In the genomic region with DNA sequence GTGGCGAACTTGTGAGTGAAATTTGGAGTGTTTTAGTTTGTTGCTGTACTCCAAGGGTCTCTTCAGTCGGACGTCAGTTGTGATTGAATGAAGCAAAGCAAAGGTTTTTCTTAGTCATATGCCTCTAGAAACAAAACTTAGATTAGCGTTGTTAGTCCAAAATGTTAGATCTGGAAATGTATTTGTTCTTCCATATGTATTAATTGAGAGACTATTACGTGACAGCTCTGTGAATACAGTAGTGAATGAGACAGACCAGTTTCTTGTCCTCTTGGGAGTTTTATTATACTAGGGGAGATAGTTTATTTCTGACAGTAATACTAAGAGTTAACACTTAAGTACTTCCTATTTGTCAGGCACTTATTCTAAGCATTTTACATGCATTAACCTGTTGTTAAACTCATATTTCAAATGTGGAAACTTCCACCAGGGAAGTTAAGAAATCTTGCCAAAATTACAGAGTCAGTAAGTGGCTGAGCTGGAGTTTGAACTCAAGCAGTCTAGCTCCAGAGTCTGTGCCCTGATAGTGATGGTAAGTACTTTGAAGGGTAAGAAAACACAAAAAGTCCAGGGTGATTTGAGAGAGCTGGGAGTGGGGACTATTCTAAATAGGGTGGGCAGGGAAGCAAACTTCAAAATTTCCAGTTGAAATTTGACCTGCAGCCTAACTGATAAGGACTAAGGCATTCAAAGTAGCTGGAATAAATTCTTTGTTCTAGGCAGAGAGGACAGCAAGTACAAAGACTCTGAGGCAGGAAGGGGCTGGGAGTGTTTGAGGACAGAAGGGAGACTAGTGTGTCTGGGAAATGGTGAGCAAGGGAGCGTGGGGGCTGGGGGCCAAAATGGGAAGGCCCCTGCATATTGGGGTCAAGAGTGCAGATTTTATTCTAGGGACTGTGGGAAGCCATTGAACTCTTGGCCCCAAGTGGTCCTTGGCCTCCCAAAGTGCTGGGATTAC, we compare ENCODE assay signal across 1 cellular context.
TF ChIP-seq lines count a peak whose summit lies in the region.

No MANE protein-coding gene starts in this region.

TF ChIP-seq in HCT116, 20 proteins besides CTCF, POLR2A, EP300 and RAD21 (continued from another document):
- TF ChIP-seq, protein P1, sequence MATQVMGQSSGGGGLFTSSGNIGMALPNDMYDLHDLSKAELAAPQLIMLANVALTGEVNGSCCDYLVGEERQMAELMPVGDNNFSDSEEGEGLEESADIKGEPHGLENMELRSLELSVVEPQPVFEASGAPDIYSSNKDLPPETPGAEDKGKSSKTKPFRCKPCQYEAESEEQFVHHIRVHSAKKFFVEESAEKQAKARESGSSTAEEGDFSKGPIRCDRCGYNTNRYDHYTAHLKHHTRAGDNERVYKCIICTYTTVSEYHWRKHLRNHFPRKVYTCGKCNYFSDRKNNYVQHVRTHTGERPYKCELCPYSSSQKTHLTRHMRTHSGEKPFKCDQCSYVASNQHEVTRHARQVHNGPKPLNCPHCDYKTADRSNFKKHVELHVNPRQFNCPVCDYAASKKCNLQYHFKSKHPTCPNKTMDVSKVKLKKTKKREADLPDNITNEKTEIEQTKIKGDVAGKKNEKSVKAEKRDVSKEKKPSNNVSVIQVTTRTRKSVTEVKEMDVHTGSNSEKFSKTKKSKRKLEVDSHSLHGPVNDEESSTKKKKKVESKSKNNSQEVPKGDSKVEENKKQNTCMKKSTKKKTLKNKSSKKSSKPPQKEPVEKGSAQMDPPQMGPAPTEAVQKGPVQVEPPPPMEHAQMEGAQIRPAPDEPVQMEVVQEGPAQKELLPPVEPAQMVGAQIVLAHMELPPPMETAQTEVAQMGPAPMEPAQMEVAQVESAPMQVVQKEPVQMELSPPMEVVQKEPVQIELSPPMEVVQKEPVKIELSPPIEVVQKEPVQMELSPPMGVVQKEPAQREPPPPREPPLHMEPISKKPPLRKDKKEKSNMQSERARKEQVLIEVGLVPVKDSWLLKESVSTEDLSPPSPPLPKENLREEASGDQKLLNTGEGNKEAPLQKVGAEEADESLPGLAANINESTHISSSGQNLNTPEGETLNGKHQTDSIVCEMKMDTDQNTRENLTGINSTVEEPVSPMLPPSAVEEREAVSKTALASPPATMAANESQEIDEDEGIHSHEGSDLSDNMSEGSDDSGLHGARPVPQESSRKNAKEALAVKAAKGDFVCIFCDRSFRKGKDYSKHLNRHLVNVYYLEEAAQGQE (IDR thresholded peaks at IDR 0.05; ENCODE audit: low read depth) = no peak
- TF ChIP-seq SIN3A (IDR thresholded peaks at IDR 0.05; ENCODE audit: low read depth) = no peak
- no peak for TF ChIP-seq YY1 (IDR thresholded peaks at IDR 0.05; ENCODE audit: extremely low read depth, insufficient replicate concordance, low read depth, low read length)
- TF ChIP-seq EZH2phosphoT487 (IDR thresholded peaks at IDR 0.05; ENCODE audit: borderline replicate concordance) = no peak
- TF ChIP-seq ELF1 (IDR thresholded peaks at IDR 0.05; ENCODE audit: borderline replicate concordance, low read depth) = no peak
- TF ChIP-seq POLR2AphosphoS5 (IDR thresholded peaks at IDR 0.05; ENCODE audit: low read depth, low read length) = no peak
- TF ChIP-seq SRF (IDR thresholded peaks at IDR 0.05; ENCODE audit: low read depth) = no peak
- no peak for TF ChIP-seq SP1 (IDR thresholded peaks at IDR 0.05; ENCODE audit: low read depth)
